ENCODE assay signal across 13 cellular contexts in the genomic region with DNA sequence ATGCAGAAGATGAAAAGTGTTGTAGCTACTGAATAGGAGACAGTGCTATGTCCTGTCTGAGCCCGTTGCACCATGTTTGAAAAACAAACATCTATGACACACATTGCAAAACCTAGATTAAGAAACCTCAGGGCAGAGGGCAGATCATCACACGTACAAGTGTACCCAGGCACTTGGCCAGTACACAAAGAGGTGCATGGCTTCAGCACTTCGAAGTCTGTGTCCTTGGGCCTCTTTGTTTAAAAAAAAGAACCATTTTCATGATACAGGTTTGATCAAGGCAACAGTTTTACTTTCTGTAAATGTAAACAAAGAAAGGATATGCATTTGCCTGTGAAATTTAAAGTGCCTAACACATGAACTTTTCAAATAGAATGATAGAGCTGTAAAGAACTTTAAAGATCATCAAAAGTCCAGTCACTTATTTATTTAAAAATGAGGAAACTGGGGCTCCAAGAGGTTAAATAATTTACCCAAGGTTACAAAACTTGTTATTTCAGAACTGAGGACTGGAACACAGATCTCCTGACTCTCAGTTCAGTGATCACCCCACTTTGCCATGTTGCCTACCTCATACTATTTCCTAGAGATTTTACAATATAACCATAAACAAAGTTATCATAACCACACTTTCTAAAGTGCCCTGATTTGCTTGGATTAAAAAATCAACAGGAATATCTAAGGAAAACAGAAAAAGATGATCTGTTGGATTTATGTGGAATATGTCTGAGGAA. TPM values are rescaled to one million over a fixed set of nuclear protein-coding genes. Genes with fewer than 3 reads are reported as not detected.
DNase-seq lines count a peak whose midpoint lies in the region; ATAC-seq and TF ChIP-seq lines count a peak whose summit lies in the region.
"Had no signal": no experiment of that assay in that cellular context is flagged by ENCODE, and none has a peak within 500 bp of the region (broad histone marks: within the 10 kb centered on the region; RNA-seq: fewer than 3 reads in every experiment).

No MANE protein-coding gene starts in this region.

- H3K36me3 Mint-ChIP-seq in activated CD8-positive, alpha-beta T cell treated with anti-CD3 and anti-CD28 coated beads for 36 hours (ENCODE audit: low read depth), result no peaks in the 10 kb centered on the region
- H3K36me3 Mint-ChIP-seq: CD4-positive, alpha-beta memory T cell had no signal

- no peak overlapping the region for H3K4me3 Mint-ChIP-seq in activated CD8-positive, alpha-beta T cell treated with anti-CD3 and anti-CD28 coated beads for 36 hours
- H3K4me3 Mint-ChIP-seq: activated CD4-positive, alpha-beta T cell treated with anti-CD3 and anti-CD28 coated beads, Interleukin-2, amount 10 ng/mL, durations not matched to agents 24 days and 14 days; CD4-positive, alpha-beta memory T cell had no signal

- CTCF ChIA-PET in activated CD8-positive, alpha-beta T cell treated with anti-CD3 and anti-CD28 coated beads for 36 hours (lab: Charles Lee), result no interaction called here

- no peaks in the 10 kb centered on the region for H3K4me1 Mint-ChIP-seq in activated CD8-positive, alpha-beta T cell treated with anti-CD3 and anti-CD28 coated beads for 36 hours (ENCODE audit: low read depth)
- H3K4me1 Mint-ChIP-seq: activated CD4-positive, alpha-beta T cell treated with anti-CD3 and anti-CD28 coated beads, Interleukin-2, amount 10 ng/mL, durations not matched to agents 24 days and 14 days; CD4-positive, alpha-beta memory T cell had no signal

- POLR2A ChIA-PET in activated CD8-positive, alpha-beta T cell treated with anti-CD3 and anti-CD28 coated beads for 36 hours (lab: Charles Lee), result no interaction called here

- H3K9me3 Mint-ChIP-seq in activated CD8-positive, alpha-beta T cell treated with anti-CD3 and anti-CD28 coated beads for 36 hours, result no peaks in the 10 kb centered on the region
- H3K9me3 Mint-ChIP-seq: activated CD4-positive, alpha-beta T cell treated with anti-CD3 and anti-CD28 coated beads, Interleukin-2, amount 10 ng/mL, durations not matched to agents 24 days and 14 days; CD4-positive, alpha-beta memory T cell had no signal

- H3K4me3 ChIP-seq in fibroblast of pulmonary artery (replicated peaks; ENCODE audit: low read depth, low read length), result no peak overlapping the region

- peak; percentile 69 for DNase-seq in HCEC 1CT
- peak; percentile 11 for DNase-seq in SKM-1 (lab: John Stamatoyannopoulos, UW; ENCODE audit: unreplicated experiment)
- peak; percentile 72 for DNase-seq in fibroblast of pulmonary artery (ENCODE audit: low read depth)
- no peak for DNase-seq in sciatic nerve (ENCODE audit: low spot score)
- no peak for DNase-seq in activated CD8-positive, alpha-beta T cell treated with anti-CD3 and anti-CD28 coated beads for 36 hours
- no peak for DNase-seq in DMS153 (lab: John Stamatoyannopoulos, UW)
- no peak for DNase-seq in NCI-H2196 (lab: John Stamatoyannopoulos, UW; ENCODE audit: unreplicated experiment)
- DNase-seq: activated CD4-positive, alpha-beta T cell treated with anti-CD3 and anti-CD28 coated beads, Interleukin-2, amount 10 ng/mL, durations not matched to agents 24 days and 14 days; CD4-positive, alpha-beta memory T cell; NCI-H510A treated with DMSO at 0.1 percent for 48 hours; retina; SK-N-SH had no signal

- intact Hi-C loops in sciatic nerve (cut with DNase I), result no loop called here
- intact Hi-C loops in activated CD8-positive, alpha-beta T cell treated with anti-CD3 and anti-CD28 coated beads for 36 hours (cut with micrococcal nuclease), result no loop called here

- no peak overlapping the region for H3K27ac Mint-ChIP-seq in activated CD8-positive, alpha-beta T cell treated with anti-CD3 and anti-CD28 coated beads for 36 hours
- H3K27ac Mint-ChIP-seq: activated CD4-positive, alpha-beta T cell treated with anti-CD3 and anti-CD28 coated beads, Interleukin-2, amount 10 ng/mL, durations not matched to agents 24 days and 14 days had no signal

- no peaks in the 10 kb centered on the region for H3K27me3 Mint-ChIP-seq in activated CD8-positive, alpha-beta T cell treated with anti-CD3 and anti-CD28 coated beads for 36 hours
- H3K27me3 Mint-ChIP-seq: activated CD4-positive, alpha-beta T cell treated with anti-CD3 and anti-CD28 coated beads, Interleukin-2, amount 10 ng/mL, durations not matched to agents 24 days and 14 days; CD4-positive, alpha-beta memory T cell had no signal

- no peak for TF ChIP-seq CTCF in fibroblast of pulmonary artery (IDR thresholded peaks at IDR 0.05; ENCODE audit: low read length, missing control alignments)
- no peak for TF ChIP-seq CTCF in activated CD8-positive, alpha-beta T cell treated with anti-CD3 and anti-CD28 coated beads for 36 hours (IDR thresholded peaks at IDR 0.05)

- ATAC-seq in sciatic nerve, result peak; percentile 81
- ATAC-seq in GM21367 (IDR thresholded peaks at IDR 0.05; ENCODE audit: unreplicated experiment), result no peak
- no peak for ATAC-seq in activated CD8-positive, alpha-beta T cell treated with anti-CD3 and anti-CD28 coated beads for 36 hours

RNA-seq across cellular contexts. Expression of gene ACSL4, which starts 7.2 kb away (rescaled TPM):
- 29.5 TPM for total RNA-seq in sciatic nerve
- total RNA-seq in activated CD8-positive, alpha-beta T cell treated with anti-CD3 and anti-CD28 coated beads for 36 hours, result 10 to 100 TPM; 63.1 to 64.0 TPM

Comparison
In these comparisons a context has a peak if more than half of its experiments do, and no peak if none do; other contexts are left out.
1. DNase-seq: peak in HCEC 1CT (single experiment), SKM-1 (single experiment) and fibroblast of pulmonary artery (single experiment); none in sciatic nerve (single experiment), activated CD8-positive, alpha-beta T cell treated with anti-CD3 and anti-CD28 coated beads for 36 hours (single experiment), DMS153 (single experiment) and NCI-H2196 (single experiment).